ENCODE assay signal across 1 cellular context in the genomic region with DNA sequence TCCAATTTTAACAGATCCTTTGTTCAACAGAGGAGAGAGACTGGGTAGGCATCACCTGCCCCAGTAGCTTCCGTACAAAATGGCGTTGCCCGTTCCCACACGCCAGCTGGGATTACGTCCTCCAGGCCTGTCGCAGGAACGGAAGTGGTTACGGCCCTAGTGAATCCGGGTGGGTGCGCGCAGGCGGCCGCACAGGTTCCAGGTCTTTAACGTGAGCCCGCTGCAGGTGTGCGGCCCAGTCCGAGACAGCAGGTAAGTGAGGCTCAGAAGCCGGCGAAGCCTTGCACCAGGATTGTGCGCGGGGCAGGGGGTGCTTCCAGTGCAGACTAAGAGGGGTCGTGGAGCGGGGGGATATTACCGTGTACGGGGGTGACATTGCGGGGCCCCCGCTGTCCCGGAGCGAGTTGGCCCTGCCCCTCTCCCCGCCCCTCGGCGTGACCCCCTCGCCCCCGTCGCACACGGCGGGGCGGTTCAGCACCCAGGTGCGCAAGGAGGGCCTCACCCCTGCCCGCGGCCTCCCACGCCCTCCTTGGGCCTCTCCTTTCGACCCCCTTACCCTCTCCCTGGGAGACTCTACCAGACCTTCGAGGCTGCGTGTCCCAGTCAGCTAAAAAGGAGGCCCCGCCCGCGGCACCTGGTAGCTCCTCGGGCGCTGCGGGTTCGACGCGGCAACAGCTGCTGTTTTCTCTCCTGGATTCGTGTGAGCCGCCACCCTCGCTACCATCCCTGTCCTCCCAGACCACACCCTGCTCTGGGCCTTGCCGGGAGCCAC.
TF ChIP-seq lines count a peak whose summit lies in the region.

A gene with protein sequence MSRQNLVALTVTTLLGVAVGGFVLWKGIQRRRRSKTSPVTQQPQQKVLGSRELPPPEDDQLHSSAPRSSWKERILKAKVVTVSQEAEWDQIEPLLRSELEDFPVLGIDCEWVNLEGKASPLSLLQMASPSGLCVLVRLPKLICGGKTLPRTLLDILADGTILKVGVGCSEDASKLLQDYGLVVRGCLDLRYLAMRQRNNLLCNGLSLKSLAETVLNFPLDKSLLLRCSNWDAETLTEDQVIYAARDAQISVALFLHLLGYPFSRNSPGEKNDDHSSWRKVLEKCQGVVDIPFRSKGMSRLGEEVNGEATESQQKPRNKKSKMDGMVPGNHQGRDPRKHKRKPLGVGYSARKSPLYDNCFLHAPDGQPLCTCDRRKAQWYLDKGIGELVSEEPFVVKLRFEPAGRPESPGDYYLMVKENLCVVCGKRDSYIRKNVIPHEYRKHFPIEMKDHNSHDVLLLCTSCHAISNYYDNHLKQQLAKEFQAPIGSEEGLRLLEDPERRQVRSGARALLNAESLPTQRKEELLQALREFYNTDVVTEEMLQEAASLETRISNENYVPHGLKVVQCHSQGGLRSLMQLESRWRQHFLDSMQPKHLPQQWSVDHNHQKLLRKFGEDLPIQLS (plus strand): TSS at position 159 of the 772 bp plus-strand sequence. CDS start 17,973 bp downstream, outside the sequence.

TF ChIP-seq in HEK293, 187 proteins besides CTCF, POLR2A, EP300 and RAD21 (continued from another document and continues in another):
- TF ChIP-seq ZNF155 (tag by site-specific recombination; IDR thresholded peaks at IDR 0.05) (no peak), ZFHX2 (tag by site-specific recombination; conservative IDR thresholded peaks at IDR 0.05) (peak; percentile 62), HOXD13 (CRISPR knock-in tag; IDR thresholded peaks at IDR 0.05; ENCODE audit: borderline replicate concordance) (no peak), ZNF248 (tag by site-specific recombination; IDR thresholded peaks at IDR 0.05) (no peak), ZNF837 (tag by site-specific recombination; IDR thresholded peaks at IDR 0.05) (no peak), ZNF677 (tag by site-specific recombination; IDR thresholded peaks at IDR 0.05) (no peak), KLF9 (tag by site-specific recombination; IDR thresholded peaks at IDR 0.05; ENCODE audit: low read depth) (peak; percentile 86; the same call in 1 of the 2 replicates), TCF7L2 (IDR thresholded peaks at IDR 0.05; ENCODE audit: borderline replicate concordance, low read depth, low read length) (peak; percentile 79; the same call in 1 of the 2 replicates), SALL2 (tag by site-specific recombination; IDR thresholded peaks at IDR 0.05; ENCODE audit: borderline replicate concordance) (no peak), HOXC10 (CRISPR knock-in tag; IDR thresholded peaks at IDR 0.05) (no peak), ZNF585B (tag by site-specific recombination; IDR thresholded peaks at IDR 0.05) (0 out of 2 replicates have a peak, but pooled peaks have one; percentile 13), ZNF2 (tag by site-specific recombination; IDR thresholded peaks at IDR 0.05) (peak; percentile 93), TRIM28 (IDR thresholded peaks at IDR 0.05; ENCODE audit: borderline replicate concordance, low read length) (peak; percentile 30; the same call in 1 of the 2 replicates), ZNF274 (IDR thresholded peaks at IDR 0.05; ENCODE audit: low read length) (no peak), ZNF274 (tag by site-specific recombination; IDR thresholded peaks at IDR 0.05; ENCODE audit: borderline replicate concordance) (no peak), OVOL3 (tag by site-specific recombination; IDR thresholded peaks at IDR 0.05) (0 out of 2 replicates have a peak, but pooled peaks have one; percentile 50), ZNF843 (tag by site-specific recombination; IDR thresholded peaks at IDR 0.05) (peak; percentile 71; the same call in 1 of the 2 replicates), ZNF701 (tag by site-specific recombination; IDR thresholded peaks at IDR 0.05) (no peak), ZNF23 (tag by site-specific recombination; IDR thresholded peaks at IDR 0.05; ENCODE audit: borderline replicate concordance) (no peak), ZNF239 (tag by site-specific recombination; IDR thresholded peaks at IDR 0.05) (no peak), ZNF555 (tag by site-specific recombination; conservative IDR thresholded peaks at IDR 0.05) (no peak), ZNF777 (tag by site-specific recombination; IDR thresholded peaks at IDR 0.05; ENCODE audit: borderline replicate concordance) (peak; percentile 70; the same call in 1 of the 2 replicates), ZNF664 (tag by site-specific recombination; IDR thresholded peaks at IDR 0.05) (no peak), ZNF510 (tag by site-specific recombination; IDR thresholded peaks at IDR 0.05; ENCODE audit: insufficient replicate concordance) (no peak), ZNF302 (tag by site-specific recombination; IDR thresholded peaks at IDR 0.05; ENCODE audit: low read depth) (no peak; the same call in 1 of the 2 replicates), ZNF785 (tag by site-specific recombination; IDR thresholded peaks at IDR 0.05) (no peak), ZNF16 (tag by site-specific recombination; IDR thresholded peaks at IDR 0.05; ENCODE audit: low read depth) (no peak), SP2 (tag by site-specific recombination; IDR thresholded peaks at IDR 0.05) (peak; percentile 64), ZNF707 (tag by site-specific recombination; IDR thresholded peaks at IDR 0.05) (no peak), ZSCAN23 (tag by site-specific recombination; IDR thresholded peaks at IDR 0.05) (0 out of 2 replicates have a peak, but pooled peaks have one; percentile 57), SCRT2 (tag by site-specific recombination; IDR thresholded peaks at IDR 0.05) (peak; percentile 85), ZNF654 (tag by site-specific recombination; IDR thresholded peaks at IDR 0.05; ENCODE audit: low read depth) (peak; percentile 3; the same call in 1 of the 2 replicates), MZF1 (tag by site-specific recombination; IDR thresholded peaks at IDR 0.05; ENCODE audit: borderline replicate concordance) (no peak; the same call in 1 of the 2 replicates), ZNF530 (tag by site-specific recombination; IDR thresholded peaks at IDR 0.05; ENCODE audit: low read depth) (no peak), ZNF350 (tag by site-specific recombination; IDR thresholded peaks at IDR 0.05) (no peak), ZNF10 (tag by site-specific recombination; IDR thresholded peaks at IDR 0.05) (no peak), ZNF132 (tag by site-specific recombination; IDR thresholded peaks at IDR 0.05; ENCODE audit: borderline replicate concordance) (no peak), ZFP69B (tag by site-specific recombination; IDR thresholded peaks at IDR 0.05) (peak; percentile 70), SP3 (tag by site-specific recombination; IDR thresholded peaks at IDR 0.05) (peak; percentile 95), GLI4 (tag by site-specific recombination; IDR thresholded peaks at IDR 0.05) (peak; percentile 92), ZNF768 (tag by site-specific recombination; IDR thresholded peaks at IDR 0.05) (no peak), ZNF112 (tag by site-specific recombination; IDR thresholded peaks at IDR 0.05) (no peak), ZBTB21 (tag by site-specific recombination; IDR thresholded peaks at IDR 0.05) (peak; percentile 70)
- TF ChIP-seq, protein P1, sequence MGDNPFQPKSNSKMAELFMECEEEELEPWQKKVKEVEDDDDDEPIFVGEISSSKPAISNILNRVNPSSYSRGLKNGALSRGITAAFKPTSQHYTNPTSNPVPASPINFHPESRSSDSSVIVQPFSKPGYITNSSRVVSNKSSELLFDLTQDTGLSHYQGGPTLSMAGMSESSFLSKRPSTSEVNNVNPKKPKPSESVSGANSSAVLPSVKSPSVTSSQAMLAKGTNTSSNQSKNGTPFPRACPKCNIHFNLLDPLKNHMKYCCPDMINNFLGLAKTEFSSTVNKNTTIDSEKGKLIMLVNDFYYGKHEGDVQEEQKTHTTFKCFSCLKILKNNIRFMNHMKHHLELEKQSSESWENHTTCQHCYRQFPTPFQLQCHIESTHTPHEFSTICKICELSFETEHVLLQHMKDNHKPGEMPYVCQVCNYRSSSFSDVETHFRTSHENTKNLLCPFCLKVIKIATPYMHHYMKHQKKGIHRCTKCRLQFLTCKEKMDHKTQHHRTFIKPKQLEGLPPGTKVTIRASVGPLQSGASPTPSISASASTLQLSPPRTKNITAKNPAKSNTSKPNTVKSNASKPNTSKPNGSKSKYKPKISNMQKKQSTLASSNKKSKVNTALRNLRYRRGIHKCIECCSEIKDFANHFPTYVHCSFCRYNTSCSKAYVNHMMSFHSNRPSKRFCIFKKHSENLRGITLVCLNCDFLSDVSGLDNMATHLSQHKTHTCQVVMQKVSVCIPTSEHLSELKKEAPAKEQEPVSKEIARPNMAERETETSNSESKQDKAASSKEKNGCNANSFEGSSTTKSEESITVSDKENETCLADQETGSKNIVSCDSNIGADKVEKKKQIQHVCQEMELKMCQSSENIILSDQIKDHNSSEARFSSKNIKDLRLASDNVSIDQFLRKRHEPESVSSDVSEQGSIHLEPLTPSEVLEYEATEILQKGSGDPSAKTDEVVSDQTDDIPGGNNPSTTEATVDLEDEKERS (tag by site-specific recombination; IDR thresholded peaks at IDR 0.05): no peak
- TF ChIP-seq, protein P2, sequence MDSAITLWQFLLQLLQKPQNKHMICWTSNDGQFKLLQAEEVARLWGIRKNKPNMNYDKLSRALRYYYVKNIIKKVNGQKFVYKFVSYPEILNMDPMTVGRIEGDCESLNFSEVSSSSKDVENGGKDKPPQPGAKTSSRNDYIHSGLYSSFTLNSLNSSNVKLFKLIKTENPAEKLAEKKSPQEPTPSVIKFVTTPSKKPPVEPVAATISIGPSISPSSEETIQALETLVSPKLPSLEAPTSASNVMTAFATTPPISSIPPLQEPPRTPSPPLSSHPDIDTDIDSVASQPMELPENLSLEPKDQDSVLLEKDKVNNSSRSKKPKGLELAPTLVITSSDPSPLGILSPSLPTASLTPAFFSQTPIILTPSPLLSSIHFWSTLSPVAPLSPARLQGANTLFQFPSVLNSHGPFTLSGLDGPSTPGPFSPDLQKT (IDR thresholded peaks at IDR 0.05; ENCODE audit: borderline replicate concordance, low read depth, low read length): no peak
- TF ChIP-seq, protein P3, sequence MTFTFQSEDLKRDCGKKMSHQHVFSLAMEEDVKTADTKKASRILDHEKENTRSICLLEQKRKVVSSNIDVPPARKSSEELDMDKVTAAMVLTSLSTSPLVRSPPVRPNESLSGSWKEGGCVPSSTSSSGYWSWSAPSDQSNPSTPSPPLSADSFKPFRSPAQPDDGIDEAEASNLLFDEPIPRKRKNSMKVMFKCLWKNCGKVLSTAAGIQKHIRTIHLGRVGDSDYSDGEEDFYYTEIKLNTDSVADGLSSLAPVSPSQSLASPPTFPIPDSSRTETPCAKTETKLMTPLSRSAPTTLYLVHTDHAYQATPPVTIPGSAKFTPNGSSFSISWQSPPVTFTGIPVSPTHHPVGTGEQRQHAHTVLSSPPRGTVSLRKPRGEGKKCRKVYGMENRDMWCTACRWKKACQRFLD (tag by site-specific recombination; IDR thresholded peaks at IDR 0.05): no peak
- TF ChIP-seq, protein P4, sequence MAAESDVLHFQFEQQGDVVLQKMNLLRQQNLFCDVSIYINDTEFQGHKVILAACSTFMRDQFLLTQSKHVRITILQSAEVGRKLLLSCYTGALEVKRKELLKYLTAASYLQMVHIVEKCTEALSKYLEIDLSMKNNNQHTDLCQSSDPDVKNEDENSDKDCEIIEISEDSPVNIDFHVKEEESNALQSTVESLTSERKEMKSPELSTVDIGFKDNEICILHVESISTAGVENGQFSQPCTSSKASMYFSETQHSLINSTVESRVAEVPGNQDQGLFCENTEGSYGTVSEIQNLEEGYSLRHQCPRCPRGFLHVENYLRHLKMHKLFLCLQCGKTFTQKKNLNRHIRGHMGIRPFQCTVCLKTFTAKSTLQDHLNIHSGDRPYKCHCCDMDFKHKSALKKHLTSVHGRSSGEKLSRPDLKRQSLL (tag by site-specific recombination; IDR thresholded peaks at IDR 0.05): no peak
- TF ChIP-seq, protein P5, sequence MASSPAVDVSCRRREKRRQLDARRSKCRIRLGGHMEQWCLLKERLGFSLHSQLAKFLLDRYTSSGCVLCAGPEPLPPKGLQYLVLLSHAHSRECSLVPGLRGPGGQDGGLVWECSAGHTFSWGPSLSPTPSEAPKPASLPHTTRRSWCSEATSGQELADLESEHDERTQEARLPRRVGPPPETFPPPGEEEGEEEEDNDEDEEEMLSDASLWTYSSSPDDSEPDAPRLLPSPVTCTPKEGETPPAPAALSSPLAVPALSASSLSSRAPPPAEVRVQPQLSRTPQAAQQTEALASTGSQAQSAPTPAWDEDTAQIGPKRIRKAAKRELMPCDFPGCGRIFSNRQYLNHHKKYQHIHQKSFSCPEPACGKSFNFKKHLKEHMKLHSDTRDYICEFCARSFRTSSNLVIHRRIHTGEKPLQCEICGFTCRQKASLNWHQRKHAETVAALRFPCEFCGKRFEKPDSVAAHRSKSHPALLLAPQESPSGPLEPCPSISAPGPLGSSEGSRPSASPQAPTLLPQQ (tag by site-specific recombination; IDR thresholded peaks at IDR 0.05): peak; percentile 70; the same call in 1 of the 2 replicates
- TF ChIP-seq, protein P6, sequence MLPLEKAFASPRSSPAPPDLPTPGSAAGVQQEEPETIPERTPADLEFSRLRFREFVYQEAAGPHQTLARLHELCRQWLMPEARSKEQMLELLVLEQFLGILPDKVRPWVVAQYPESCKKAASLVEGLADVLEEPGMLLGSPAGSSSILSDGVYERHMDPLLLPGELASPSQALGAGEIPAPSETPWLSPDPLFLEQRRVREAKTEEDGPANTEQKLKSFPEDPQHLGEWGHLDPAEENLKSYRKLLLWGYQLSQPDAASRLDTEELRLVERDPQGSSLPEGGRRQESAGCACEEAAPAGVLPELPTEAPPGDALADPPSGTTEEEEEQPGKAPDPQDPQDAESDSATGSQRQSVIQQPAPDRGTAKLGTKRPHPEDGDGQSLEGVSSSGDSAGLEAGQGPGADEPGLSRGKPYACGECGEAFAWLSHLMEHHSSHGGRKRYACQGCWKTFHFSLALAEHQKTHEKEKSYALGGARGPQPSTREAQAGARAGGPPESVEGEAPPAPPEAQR (tag by site-specific recombination; IDR thresholded peaks at IDR 0.05): peak; percentile 73; the same call in 1 of the 2 replicates
- TF ChIP-seq, protein P7, sequence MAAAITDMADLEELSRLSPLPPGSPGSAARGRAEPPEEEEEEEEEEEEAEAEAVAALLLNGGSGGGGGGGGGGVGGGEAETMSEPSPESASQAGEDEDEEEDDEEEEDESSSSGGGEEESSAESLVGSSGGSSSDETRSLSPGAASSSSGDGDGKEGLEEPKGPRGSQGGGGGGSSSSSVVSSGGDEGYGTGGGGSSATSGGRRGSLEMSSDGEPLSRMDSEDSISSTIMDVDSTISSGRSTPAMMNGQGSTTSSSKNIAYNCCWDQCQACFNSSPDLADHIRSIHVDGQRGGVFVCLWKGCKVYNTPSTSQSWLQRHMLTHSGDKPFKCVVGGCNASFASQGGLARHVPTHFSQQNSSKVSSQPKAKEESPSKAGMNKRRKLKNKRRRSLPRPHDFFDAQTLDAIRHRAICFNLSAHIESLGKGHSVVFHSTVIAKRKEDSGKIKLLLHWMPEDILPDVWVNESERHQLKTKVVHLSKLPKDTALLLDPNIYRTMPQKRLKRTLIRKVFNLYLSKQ (tag by site-specific recombination; IDR thresholded peaks at IDR 0.05; ENCODE audit: borderline replicate concordance): no peak
- TF ChIP-seq, protein P8, sequence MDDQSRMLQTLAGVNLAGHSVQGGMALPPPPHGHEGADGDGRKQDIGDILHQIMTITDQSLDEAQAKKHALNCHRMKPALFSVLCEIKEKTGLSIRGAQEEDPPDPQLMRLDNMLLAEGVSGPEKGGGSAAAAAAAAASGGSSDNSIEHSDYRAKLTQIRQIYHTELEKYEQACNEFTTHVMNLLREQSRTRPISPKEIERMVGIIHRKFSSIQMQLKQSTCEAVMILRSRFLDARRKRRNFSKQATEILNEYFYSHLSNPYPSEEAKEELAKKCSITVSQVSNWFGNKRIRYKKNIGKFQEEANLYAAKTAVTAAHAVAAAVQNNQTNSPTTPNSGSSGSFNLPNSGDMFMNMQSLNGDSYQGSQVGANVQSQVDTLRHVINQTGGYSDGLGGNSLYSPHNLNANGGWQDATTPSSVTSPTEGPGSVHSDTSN (CRISPR knock-in tag; IDR thresholded peaks at IDR 0.05): peak; percentile 60; the same call in 1 of the 2 replicates
